In genomic region chr1:206658981-206659273, GRCh38 we compare ENCODE assay signal across 16 cellular contexts. TPM values are rescaled to one million over a fixed set of nuclear protein-coding genes. Genes with fewer than 3 reads are reported as not detected.
DNase-seq lines count a peak whose midpoint lies in the region; ATAC-seq and TF ChIP-seq lines count a peak whose summit lies in the region.
"Had no signal": no experiment of that assay in that cellular context is flagged by ENCODE, and none has a peak within 500 bp of the region (broad histone marks: within the 10 kb centered on the region; RNA-seq: fewer than 3 reads in every experiment).

No MANE protein-coding gene starts in this region.

- H3K4me3 ChIP-seq in breast epithelium (no peak overlapping the region), cardiac muscle cell (no peak overlapping the region), mesendoderm (ENCODE audit: low read length) (no peak overlapping the region)
- H3K4me3 ChIP-seq: A549, hepatocyte, SJSA1, tibial nerve had no signal

- H3K36me3 ChIP-seq in breast epithelium (no peaks in the 10 kb centered on the region), cardiac muscle cell (no peaks in the 10 kb centered on the region), mesendoderm (ENCODE audit: control insufficient read depth, insufficient read depth, low read length) (no peaks in the 10 kb centered on the region)
- H3K36me3 ChIP-seq: SJSA1, tibial nerve had no signal

- no CpG with 5 or more reads among the region's 7 CpGs for WGBS in mesendoderm (ENCODE audit: extremely low coverage, insufficient coverage, low lambda C conversion rate)

- no peak overlapping the region for H3K27ac Mint-ChIP-seq in MCF 10A (ENCODE audit: low read depth, unreplicated experiment)
- H3K27ac Mint-ChIP-seq: activated naive CD4-positive, alpha-beta T cell treated with anti-CD3 and anti-CD28 coated beads, Interleukin-2, amount 10 ng/mL, durations not matched to agents 7 days and 5 days; CD4-positive, alpha-beta memory T cell; natural killer cell had no signal

- peaks cover 0 to 4% of the 10 kb centered on the region in 2 donors for H3K4me1 ChIP-seq in breast epithelium
- peaks cover 32% of the 10 kb centered on the region for H3K4me1 ChIP-seq in cardiac muscle cell (ENCODE audit: low read depth)
- H3K4me1 ChIP-seq in mesendoderm (ENCODE audit: control insufficient read depth, low read depth, low read length): peaks cover 7% of the 10 kb centered on the region
- H3K4me1 ChIP-seq: SJSA1 had no signal

- no peak overlapping the region for H3K4ac ChIP-seq in mesendoderm (ENCODE audit: low read depth, low read length)

- intact Hi-C loops in breast epithelium (cut with DNase I; ENCODE audit: low total_unique reads): no loop called here
- intact Hi-C loops in MCF 10A (cut with micrococcal nuclease): no loop called here

- ATAC-seq in HG03135 (IDR thresholded peaks at IDR 0.05; ENCODE audit: unreplicated experiment): no peak

- peak overlapping the region; percentile 29 for H3K56ac ChIP-seq in mesendoderm (ENCODE audit: low read length)

- H4K8ac ChIP-seq in mesendoderm (ENCODE audit: low read depth, low read length): no peak overlapping the region

- no peaks in the 10 kb centered on the region for H3K9me3 ChIP-seq in breast epithelium
- no peaks in the 10 kb centered on the region for H3K9me3 ChIP-seq in cardiac muscle cell (ENCODE audit: low read depth)
- H3K9me3 ChIP-seq: A549, SJSA1, tibial nerve had no signal

- no peak for TF ChIP-seq CTCF in breast epithelium (IDR thresholded peaks at IDR 0.05)
- no peak for TF ChIP-seq CTCF in MCF 10A (IDR thresholded peaks at IDR 0.05; ENCODE audit: unreplicated experiment)
- TF ChIP-seq CTCF in cardiac muscle cell (IDR thresholded peaks at IDR 0.05; ENCODE audit: low read depth, low read length): no peak
- TF ChIP-seq CTCF in GM10266 (IDR thresholded peaks at IDR 0.05; ENCODE audit: control insufficient read depth, insufficient read depth, low read depth, missing control alignments): no peak

- H3K27me3 ChIP-seq in breast epithelium: no peaks in the 10 kb centered on the region
- H3K27me3 ChIP-seq in cardiac muscle cell: no peaks in the 10 kb centered on the region
- no peaks in the 10 kb centered on the region for H3K27me3 ChIP-seq in mesendoderm (ENCODE audit: insufficient read depth, low read length, poor library complexity)

- H3K4me3 Mint-ChIP-seq in MCF 10A (ENCODE audit: unreplicated experiment): no peak overlapping the region
- H3K4me3 Mint-ChIP-seq: activated naive CD4-positive, alpha-beta T cell treated with anti-CD3 and anti-CD28 coated beads, Interleukin-2, amount 10 ng/mL, durations not matched to agents 7 days and 5 days; CD4-positive, alpha-beta memory T cell; natural killer cell had no signal

- H2BK5ac ChIP-seq in mesendoderm (ENCODE audit: low read length): no peak overlapping the region

- H3K27ac ChIP-seq in breast epithelium: peak overlapping the region; percentile 63 to 71
- peak overlapping the region; percentile 80 for H3K27ac ChIP-seq in cardiac muscle cell
- no peak overlapping the region for H3K27ac ChIP-seq in mesendoderm (ENCODE audit: low read depth, low read length)
- H3K27ac ChIP-seq: A549, hepatocyte, SJSA1, tibial nerve had no signal

- peaks cover 13% of the 10 kb centered on the region for H3K27me3 Mint-ChIP-seq in MCF 10A (ENCODE audit: insufficient read depth, unreplicated experiment)

- H3K9ac ChIP-seq in mesendoderm (ENCODE audit: low read length): peak overlapping the region; percentile 48

- in situ Hi-C loops in ACHN (cut with HindIII; ENCODE audit: low pct_ligation_motif_present, low pct_unique_long_range_greater_than_20kb, low sequenced_read_pairs): no loop called here

- CTCF ChIA-PET in MCF 10A (lab: Yijun Ruan, JAX): interaction anchor here (0.6 to 36.8 kb wide), 8 partner anchors 2 to 419 kb away, joined by 3 to 1191 read pairs (median 6); partner anchors contain the start of genes DYRK3 and EIF2D

- H3K79me2 ChIP-seq in mesendoderm (ENCODE audit: control insufficient read depth, insufficient read depth, low read length): no peaks in the 10 kb centered on the region
- H3K79me2 ChIP-seq: hepatocyte had no signal

- no peak overlapping the region for H3K18ac ChIP-seq in mesendoderm (ENCODE audit: low read length)

- no peaks in the 10 kb centered on the region for H3K79me1 ChIP-seq in mesendoderm (ENCODE audit: low read length)

- H2BK15ac ChIP-seq in mesendoderm (replicated peaks; ENCODE audit: low read depth): no peak overlapping the region

- POLR2A ChIA-PET in MCF 10A (lab: Yijun Ruan, JAX): interaction anchor here (1.2 to 13.3 kb wide), 4 partner anchors 10 to 47 kb away, joined by 4 to 193 read pairs (median 7); partner anchors contain the start of genes DYRK3 and EIF2D

- no peak overlapping the region for H4K5ac ChIP-seq in mesendoderm (ENCODE audit: low read length)

- no peaks in the 10 kb centered on the region for H3K36me3 Mint-ChIP-seq in MCF 10A (ENCODE audit: insufficient read depth, unreplicated experiment)
- H3K36me3 Mint-ChIP-seq: activated naive CD4-positive, alpha-beta T cell treated with anti-CD3 and anti-CD28 coated beads, Interleukin-2, amount 10 ng/mL, durations not matched to agents 7 days and 5 days; CD4-positive, alpha-beta memory T cell; natural killer cell had no signal

- no peak for DNase-seq in breast epithelium (ENCODE audit: low spot score in 2 of 2)
- no peak for DNase-seq in MCF 10A (ENCODE audit: unreplicated experiment)
- DNase-seq in cardiac muscle cell (ENCODE audit: low read depth in 1 of 2, low spot score in 1 of 2): no peak
- DNase-seq in mesendoderm: no peak
- DNase-seq in GM10266 (ENCODE audit: extremely low spot score): no peak
- DNase-seq in GM19240 (ENCODE audit: insufficient read length, low spot score): no peak
- DNase-seq in ACHN: no peak
- DNase-seq: NCI-H1105 had no signal

- no peak overlapping the region for H2AK5ac ChIP-seq in mesendoderm (ENCODE audit: low read length)

- no peak overlapping the region for H2BK120ac ChIP-seq in mesendoderm (ENCODE audit: low read depth, low read length)

- no peaks in the 10 kb centered on the region for H3K9me3 Mint-ChIP-seq in MCF 10A (ENCODE audit: unreplicated experiment)
- H3K9me3 Mint-ChIP-seq: activated naive CD4-positive, alpha-beta T cell treated with anti-CD3 and anti-CD28 coated beads, Interleukin-2, amount 10 ng/mL, durations not matched to agents 7 days and 5 days; natural killer cell had no signal

- TF ChIP-seq POLR2A in breast epithelium (IDR thresholded peaks at IDR 0.05): no peak

- H3K4me2 ChIP-seq in mesendoderm (ENCODE audit: low read length): no peak overlapping the region
- H3K4me2 ChIP-seq: A549 had no signal

- H3K23ac ChIP-seq in mesendoderm (ENCODE audit: low read length): no peak overlapping the region

- no TSS peak for BruUV-seq in MCF 10A (replicated peaks; lab: Mats Ljungman, UMichigan)

- H3K4me1 Mint-ChIP-seq in MCF 10A (ENCODE audit: insufficient read depth, unreplicated experiment): peaks cover 6% of the 10 kb centered on the region

RNA-seq across cellular contexts. Expression of gene DYRK3, which starts 23.6 kb away (rescaled TPM):
- 10 to 100 TPM in 2 of 3 donors, 1 to 10 TPM in 1; 7.8 to 39.4 (median 14.1) TPM for total RNA-seq in breast epithelium
- 45.4 and 58.5 TPM in 2 replicates for total RNA-seq in MCF 10A (2022)
- 14.1 and 21.2 TPM in 2 replicates for total RNA-seq in cardiac muscle cell
- 8.4 and 16.6 TPM in 2 replicates for polyA plus RNA-seq in cardiac muscle cell
- 4.9 TPM for polyA plus RNA-seq in mesendoderm (2013, experiment 1 of 2)
- polyA plus RNA-seq in mesendoderm (2013, experiment 2 of 2): 5.1 TPM

RNA-seq across cellular contexts. Expression of gene MAPKAPK2, which starts 25.8 kb away (rescaled TPM):
- total RNA-seq in breast epithelium: 10 to 100 TPM; 47.4 to 69.2 (median 67.2) TPM
- 142 and 178 TPM in 2 replicates for total RNA-seq in MCF 10A (2022)
- total RNA-seq in cardiac muscle cell: 99.4 and 117 TPM in 2 replicates
- 31.4 and 37.1 TPM in 2 replicates for polyA plus RNA-seq in cardiac muscle cell
- 32.5 TPM for polyA plus RNA-seq in mesendoderm (2013, experiment 1 of 2)
- polyA plus RNA-seq in mesendoderm (2013, experiment 2 of 2): 32.5 TPM

RNA-seq across cellular contexts. Expression of gene EIF2D, which starts 46.7 kb away (rescaled TPM):
- total RNA-seq in breast epithelium: 10 to 100 TPM; 55.4 to 70.1 (median 68.6) TPM
- total RNA-seq in MCF 10A (2022): 110 and 116 TPM in 2 replicates
- total RNA-seq in cardiac muscle cell: 46.1 and 67.2 TPM in 2 replicates
- polyA plus RNA-seq in cardiac muscle cell: 44.7 and 45.7 TPM in 2 replicates
- 24.1 TPM for polyA plus RNA-seq in mesendoderm (2013, experiment 1 of 2)
- 24.8 TPM for polyA plus RNA-seq in mesendoderm (2013, experiment 2 of 2)
